In the genomic region with DNA sequence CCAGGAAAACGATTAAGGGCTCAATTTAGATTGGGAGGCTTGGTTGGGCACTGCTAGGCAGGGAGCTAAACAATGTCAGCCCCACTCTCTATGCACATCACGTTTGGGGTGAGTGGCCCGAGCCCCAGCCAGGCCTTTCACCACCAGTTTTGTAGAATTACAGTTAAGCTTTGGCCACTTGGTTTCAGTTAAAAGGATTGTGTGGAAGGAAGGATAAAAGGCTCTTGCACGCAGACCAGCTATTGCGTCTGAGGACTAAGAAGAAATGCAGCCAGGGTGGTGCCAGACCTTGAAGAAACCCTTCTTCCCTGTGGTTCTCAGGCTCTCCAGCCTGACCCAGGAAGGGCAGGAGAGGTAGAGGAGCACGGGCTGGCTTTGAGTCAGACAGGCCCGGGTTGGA, we compare ENCODE assay signal across 19 cellular contexts.
DNase-seq lines count a peak whose midpoint lies in the region; TF ChIP-seq lines count a peak whose summit lies in the region.
"Had no signal": no experiment of that assay in that cellular context is flagged by ENCODE, and none has a peak within 500 bp of the region (broad histone marks: within the 10 kb centered on the region; RNA-seq: fewer than 3 reads in every experiment).

No MANE protein-coding gene starts in this region.

- H3K36me3 ChIP-seq in PC-9 (ENCODE audit: low read depth) (no peaks in the 10 kb centered on the region), ectodermal cell (ENCODE audit: control insufficient read depth, insufficient read depth, low read length) (no peaks in the 10 kb centered on the region), subcutaneous abdominal adipose tissue (ENCODE audit: control insufficient read depth in 5 of 5, insufficient read depth in 5 of 5, low read length in 5 of 5) (no peaks in the 10 kb centered on the region), brain microvascular endothelial cell (replicated peaks) (no peaks in the 10 kb centered on the region)
- H3K36me3 ChIP-seq: cardiac muscle cell, neutrophil had no signal

- H3K4me3 ChIP-seq in PC-9 (no peak overlapping the region), ectodermal cell (ENCODE audit: insufficient read depth, low read depth, low read length) (no peak overlapping the region), subcutaneous abdominal adipose tissue (ENCODE audit: low read depth in 1 of 5, low read length in 5 of 5) (no peak overlapping the region), brain microvascular endothelial cell (ENCODE audit: low read depth, low read length) (no peak overlapping the region)
- H3K4me3 ChIP-seq: cardiac muscle cell had no signal

- H4K20me1 ChIP-seq in PC-9 (ENCODE audit: insufficient read depth) = no peaks in the 10 kb centered on the region

- H3F3A ChIP-seq in PC-9 (ENCODE audit: insufficient read depth, low read depth) = peaks cover 13% of the 10 kb centered on the region; the same call in 1 of the 2 replicates

- DNase-seq in PC-9 (no peak), brain microvascular endothelial cell (no peak), ureter (ENCODE audit: low spot score) (no peak), mucosa of gallbladder (ENCODE audit: low spot score) (no peak)
- DNase-seq: activated CD4-positive, alpha-beta T cell treated with anti-CD3 and anti-CD28 coated beads for 4 hours; activated naive CD8-positive, alpha-beta T cell treated with anti-CD3 and anti-CD28 coated beads, Interleukin-2, amount 10 ng/mL, durations not matched to agents 7 days and 5 days; DMS79; effector CD8-positive, alpha-beta T cell; NCI-H1694; NCI-H345; T-helper 1 cell had no signal

- TF ChIP-seq CTCF in PC-9 (conservative IDR thresholded peaks at IDR 0.05) (no peak), nephron (IDR thresholded peaks at IDR 0.05; ENCODE audit: unreplicated experiment in 3 of 3) (no peak), brain microvascular endothelial cell (IDR thresholded peaks at IDR 0.05; ENCODE audit: low read depth, low read length, missing control alignments) (no peak)

- H3K27me3 ChIP-seq in PC-9 (ENCODE audit: insufficient read depth, low read depth) = no peaks in the 10 kb centered on the region
- H3K27me3 ChIP-seq in ectodermal cell (ENCODE audit: control insufficient read depth, insufficient read depth, low read length, poor library complexity, severe bottlenecking) = no peaks in the 10 kb centered on the region
- H3K27me3 ChIP-seq in subcutaneous abdominal adipose tissue (ENCODE audit: control insufficient read depth in 5 of 5, insufficient read depth in 4 of 5, low read length in 5 of 5) = no peaks in the 10 kb centered on the region
- H3K27me3 ChIP-seq in brain microvascular endothelial cell (replicated peaks) = no peaks in the 10 kb centered on the region
- H3K27me3 ChIP-seq: cardiac muscle cell, neutrophil had no signal

- H3K27ac Mint-ChIP-seq in nephron = peak overlapping the region; percentile 39 to 63 (median 61)
- H3K27ac Mint-ChIP-seq: activated naive CD8-positive, alpha-beta T cell treated with anti-CD3 and anti-CD28 coated beads, Interleukin-2, amount 10 ng/mL, durations not matched to agents 7 days and 5 days; activated T-helper 17 cell treated with anti-CD3 and anti-CD28 coated beads, Interleukin-2, amount 50 U/mL, for 72 hours; mesothelial cell of epicardium; stimulated activated effector memory CD8-positive, alpha-beta T cell treated with anti-CD3 and anti-CD28 coated beads, Interleukin-12 subunit alpha, Interleukin-12 subunit beta, amount 100 ng/mL, for 72 hours had no signal

- no peaks in the 10 kb centered on the region for H3K36me3 Mint-ChIP-seq in nephron (ENCODE audit: low read depth)
- H3K36me3 Mint-ChIP-seq: activated naive CD8-positive, alpha-beta T cell treated with anti-CD3 and anti-CD28 coated beads, Interleukin-2, amount 10 ng/mL, durations not matched to agents 7 days and 5 days; mesothelial cell of epicardium; stimulated activated effector memory CD8-positive, alpha-beta T cell treated with anti-CD3 and anti-CD28 coated beads, Interleukin-12 subunit alpha, Interleukin-12 subunit beta, amount 100 ng/mL, for 72 hours had no signal

- in situ Hi-C loops in brain microvascular endothelial cell (cut with HindIII; ENCODE audit: low pct_ligation_motif_present, low sequenced_read_pairs) = no loop called here

- H3K4me2 ChIP-seq in PC-9 = no peak overlapping the region

- CTCF ChIA-PET in PC-9 (lab: Charles Lee) = no interaction called here

- intact Hi-C loops in PC-9 (cut with micrococcal nuclease; ENCODE audit: unreplicated experiment) = loop anchor here (5.0 kb wide), 1 partner anchor 47 kb away; no protein-coding TSS in a partner anchor

- H2AFZ ChIP-seq in PC-9 = 0 out of 2 replicates have a peak overlapping the region, but pooled peaks have one; percentile 16

- BruUV-seq in PC-9 (replicated peaks; lab: Mats Ljungman, UMichigan) = no TSS peak

- no peak overlapping the region for H3K4me3 Mint-ChIP-seq in nephron
- H3K4me3 Mint-ChIP-seq: activated naive CD8-positive, alpha-beta T cell treated with anti-CD3 and anti-CD28 coated beads, Interleukin-2, amount 10 ng/mL, durations not matched to agents 7 days and 5 days; activated T-helper 17 cell treated with anti-CD3 and anti-CD28 coated beads, Interleukin-2, amount 50 U/mL, for 72 hours; mesothelial cell of epicardium; stimulated activated effector memory CD8-positive, alpha-beta T cell treated with anti-CD3 and anti-CD28 coated beads, Interleukin-12 subunit alpha, Interleukin-12 subunit beta, amount 100 ng/mL, for 72 hours had no signal

- no peaks in the 10 kb centered on the region for H3K9me2 ChIP-seq in PC-9 (ENCODE audit: insufficient read depth)

- no peaks in the 10 kb centered on the region for H3K9me3 ChIP-seq in PC-9 (ENCODE audit: insufficient read depth, low read depth)
- no peaks in the 10 kb centered on the region for H3K9me3 ChIP-seq in ectodermal cell (ENCODE audit: control insufficient read depth, low read length)
- H3K9me3 ChIP-seq in subcutaneous abdominal adipose tissue (ENCODE audit: control insufficient read depth in 5 of 5, low read length in 5 of 5) = no peaks in the 10 kb centered on the region
- H3K9me3 ChIP-seq: neutrophil had no signal

- no peaks in the 10 kb centered on the region for H3K79me2 ChIP-seq in PC-9 (ENCODE audit: low read depth)

- H3K9ac ChIP-seq in subcutaneous abdominal adipose tissue (ENCODE audit: low read length in 5 of 5) = peak overlapping the region in 1 of 5 donors; percentile 16

- H3K9me3 Mint-ChIP-seq in nephron = no peaks in the 10 kb centered on the region
- H3K9me3 Mint-ChIP-seq: activated naive CD8-positive, alpha-beta T cell treated with anti-CD3 and anti-CD28 coated beads, Interleukin-2, amount 10 ng/mL, durations not matched to agents 7 days and 5 days; activated T-helper 17 cell treated with anti-CD3 and anti-CD28 coated beads, Interleukin-2, amount 50 U/mL, for 72 hours; stimulated activated effector memory CD8-positive, alpha-beta T cell treated with anti-CD3 and anti-CD28 coated beads, Interleukin-12 subunit alpha, Interleukin-12 subunit beta, amount 100 ng/mL, for 72 hours had no signal

- H3K27me3 Mint-ChIP-seq in nephron (ENCODE audit: low read depth) = no peaks in the 10 kb centered on the region
- H3K27me3 Mint-ChIP-seq: activated T-helper 17 cell treated with anti-CD3 and anti-CD28 coated beads, Interleukin-2, amount 50 U/mL, for 72 hours had no signal

- H3K27ac ChIP-seq in PC-9 = peak overlapping the region; percentile 31; the same call in 1 of the 2 replicates
- H3K27ac ChIP-seq in ectodermal cell (ENCODE audit: insufficient read depth, low read depth, low read length, poor library complexity, severe bottlenecking) = peak overlapping the region; percentile 55
- peak overlapping the region; percentile 45 for H3K27ac ChIP-seq in subcutaneous abdominal adipose tissue (ENCODE audit: low read depth, low read length)
- H3K27ac ChIP-seq in brain microvascular endothelial cell = no peak overlapping the region
- H3K27ac ChIP-seq: cardiac muscle cell, neutrophil had no signal

- H3K4me1 ChIP-seq in PC-9 (replicated peaks; ENCODE audit: insufficient read depth) = peaks cover 27% of the 10 kb centered on the region
- peaks cover 13% of the 10 kb centered on the region for H3K4me1 ChIP-seq in ectodermal cell (ENCODE audit: control insufficient read depth, insufficient read depth, low read length)
- peaks cover 2 to 32% (median 28%) of the 10 kb centered on the region in 5 donors for H3K4me1 ChIP-seq in subcutaneous abdominal adipose tissue (ENCODE audit: control insufficient read depth in 5 of 5, insufficient read depth in 5 of 5, low read length in 5 of 5)

- 74% methylated on average over 7 of the region's 7 CpGs for WGBS in ectodermal cell, 2 experiments

- H3K4me1 Mint-ChIP-seq in nephron = peaks cover 29% of the 10 kb centered on the region

- POLR2A ChIA-PET in PC-9 (lab: Charles Lee; ENCODE audit: unreplicated experiment) = interaction anchor here (0.7 kb wide), 1 partner anchor 263 kb away, joined by 7 read pairs; no protein-coding TSS in a partner anchor
